In the genomic region with DNA sequence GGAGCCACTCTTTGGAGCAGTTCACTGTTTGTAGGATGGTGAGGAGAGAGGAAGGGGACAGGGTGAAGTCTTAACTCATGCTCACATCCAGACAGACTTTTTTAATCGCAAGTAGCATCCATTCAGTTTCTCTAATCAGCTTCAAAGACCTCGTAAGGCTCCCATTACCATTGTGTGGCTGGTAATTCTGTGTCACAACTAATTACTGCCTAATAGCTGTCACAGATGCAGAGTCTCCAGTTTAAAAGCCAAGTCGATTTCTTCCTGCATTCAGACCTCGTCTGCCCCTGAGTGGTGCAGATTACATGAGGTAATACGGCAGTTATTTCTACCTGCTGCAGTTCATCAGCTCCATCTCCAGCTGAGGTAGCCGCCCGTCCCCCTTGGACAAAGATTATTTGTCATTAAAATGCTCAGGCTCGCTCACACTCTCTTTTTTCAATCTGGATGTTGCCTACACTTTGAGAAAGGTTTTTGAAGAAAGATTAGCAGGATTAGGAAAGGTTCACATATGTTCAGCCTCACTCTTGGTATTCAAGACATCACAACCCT, we compare ENCODE assay signal across 24 cellular contexts. TPM values are rescaled to one million over a fixed set of nuclear protein-coding genes. Genes with fewer than 3 reads are reported as not detected.
"Had no signal": no experiment of that assay in that cellular context is flagged by ENCODE, and none has a peak within 500 bp of the region (broad histone marks: within the 10 kb centered on the region; RNA-seq: fewer than 3 reads in every experiment).

No MANE protein-coding gene starts in this region.

- H3K4me3 Mint-ChIP-seq: activated CD4-positive, alpha-beta T cell treated with anti-CD3 and anti-CD28 coated beads, Interleukin-2, amount 10 ng/mL, durations not matched to agents 24 days and 14 days; activated CD8-positive, alpha-beta T cell treated with anti-CD3 and anti-CD28 coated beads for 36 hours; activated naive CD4-positive, alpha-beta T cell treated with anti-CD3 and anti-CD28 coated beads for 36 hours; activated T-cell treated with anti-CD3 and anti-CD28 coated beads, Interleukin-2, amount 50 U/mL, for 4 hours; brain; endodermal cell; natural killer cell; T-helper 2 cell treated with Interferon-gamma antibody and Interleukin-4, amounts not matched to agents 5 μg/mL and 100 μg/mL, for 36 hours had no signal

- H3K27ac Mint-ChIP-seq: activated CD4-positive, alpha-beta T cell treated with anti-CD3 and anti-CD28 coated beads, Interleukin-2, amount 10 ng/mL, durations not matched to agents 24 days and 14 days; activated CD8-positive, alpha-beta T cell treated with anti-CD3 and anti-CD28 coated beads for 36 hours; activated naive CD4-positive, alpha-beta T cell treated with anti-CD3 and anti-CD28 coated beads for 36 hours; brain; endodermal cell; natural killer cell; T-helper 2 cell treated with Interferon-gamma antibody and Interleukin-4, amounts not matched to agents 5 μg/mL and 100 μg/mL, for 36 hours had no signal

- H3K4me1 Mint-ChIP-seq: activated CD4-positive, alpha-beta T cell treated with anti-CD3 and anti-CD28 coated beads, Interleukin-2, amount 10 ng/mL, durations not matched to agents 24 days and 14 days; endodermal cell had no signal

- H3K9me3 Mint-ChIP-seq: activated CD4-positive, alpha-beta T cell treated with anti-CD3 and anti-CD28 coated beads, Interleukin-2, amount 10 ng/mL, durations not matched to agents 24 days and 14 days; activated CD8-positive, alpha-beta T cell treated with anti-CD3 and anti-CD28 coated beads for 36 hours; activated naive CD4-positive, alpha-beta T cell treated with anti-CD3 and anti-CD28 coated beads for 36 hours; activated T-cell treated with anti-CD3 and anti-CD28 coated beads, Interleukin-2, amount 50 U/mL, for 4 hours; endodermal cell; T-helper 2 cell treated with Interferon-gamma antibody and Interleukin-4, amounts not matched to agents 5 μg/mL and 100 μg/mL, for 36 hours had no signal

- H3K36me3 Mint-ChIP-seq: natural killer cell had no signal

- DNase-seq: activated CD4-positive, alpha-beta T cell treated with anti-CD3 and anti-CD28 coated beads, Interleukin-2, amount 10 ng/mL, durations not matched to agents 24 days and 14 days; activated CD8-positive, alpha-beta T cell treated with anti-CD3 and anti-CD28 coated beads for 36 hours; activated naive CD4-positive, alpha-beta T cell treated with anti-CD3 and anti-CD28 coated beads for 36 hours; activated T-cell treated with anti-CD3 and anti-CD28 coated beads, Interleukin-2, amount 50 U/mL, for 4 hours; anterior cingulate cortex; central memory CD4-positive, alpha-beta T cell; colonic mucosa; endodermal cell; foreskin keratinocyte; hypothalamus; islet precursor cell; left colon; natural killer cell; nucleus accumbens; posterior cingulate gyrus; stimulated activated CD4-positive, alpha-beta T cell treated with anti-CD3 and anti-CD28 coated beads, Interleukin-12 subunit alpha, Interleukin-12 subunit beta, amount 100 ng/mL, for 4 hours; stimulated activated CD4-positive, alpha-beta T cell treated with anti-CD3 and anti-CD28 coated beads, Interleukin-1b, Interleukin-23, amount 100 ng/mL, for 48 hours; stimulated activated naive CD8-positive, alpha-beta T cell treated with anti-CD3 and anti-CD28 coated beads, Interleukin-15, Interleukin-2, amounts not matched to agents 100 U/mL and 50 U/mL, for 24 hours; transverse colon; uterus had no signal

RNA-seq across cellular contexts. Expression of a gene that starts 34.4 kb away (rescaled TPM):
- total RNA-seq: activated CD4-positive, alpha-beta T cell treated with anti-CD3 and anti-CD28 coated beads, Interleukin-2, amount 10 ng/mL, durations not matched to agents 24 days and 14 days; activated CD8-positive, alpha-beta T cell treated with anti-CD3 and anti-CD28 coated beads for 36 hours; activated naive CD4-positive, alpha-beta T cell treated with anti-CD3 and anti-CD28 coated beads for 36 hours; activated T-cell treated with anti-CD3 and anti-CD28 coated beads, Interleukin-2, amount 50 U/mL, for 4 hours; colonic mucosa; fibroblast of lung; foreskin keratinocyte; left colon; natural killer cell; suprapubic skin; transverse colon; uterus had no signal
